ENCODE assay signal across 10 cellular contexts in genomic region chr20:59004763-59005522, GRCh38. TPM values are rescaled to one million over a fixed set of nuclear protein-coding genes. Genes with fewer than 3 reads are reported as not detected.
DNase-seq lines count a peak whose midpoint lies in the region; ATAC-seq and TF ChIP-seq lines count a peak whose summit lies in the region.
"Had no signal": no experiment of that assay in that cellular context is flagged by ENCODE, and none has a peak within 500 bp of the region (broad histone marks: within the 10 kb centered on the region; RNA-seq: fewer than 3 reads in every experiment).

No MANE protein-coding gene starts in this region.

- no peaks in the 10 kb centered on the region for H3K9me3 Mint-ChIP-seq in activated naive CD4-positive, alpha-beta T cell treated with anti-CD3 and anti-CD28 coated beads, Interleukin-2, amount 50 U/mL, for 72 hours

- H3K27ac ChIP-seq in layer of hippocampus (ENCODE audit: low read depth, low read length) = peak overlapping the region; percentile 68
- H3K27ac ChIP-seq in transverse colon = peak overlapping the region; percentile 88 to 95 (median 91)
- H3K27ac ChIP-seq: 22Rv1 had no signal

- H3K36me3 Mint-ChIP-seq in activated naive CD4-positive, alpha-beta T cell treated with anti-CD3 and anti-CD28 coated beads, Interleukin-2, amount 50 U/mL, for 72 hours = peaks cover 0 to 14% of the 10 kb centered on the region in 2 donors

- in situ Hi-C loops in transverse colon (cut with MboI; ENCODE audit: low pct_ligation_motif_present in 1 of 4, low pct_unique_long_range_greater_than_20kb in 1 of 4, low sequenced_read_pairs in 3 of 4) = no loop called here

- ATAC-seq in activated naive CD4-positive, alpha-beta T cell treated with anti-CD3 and anti-CD28 coated beads, Interleukin-2, amount 50 U/mL, for 72 hours = peak; percentile 44 to 83
- ATAC-seq: body of pancreas had no signal

- peak overlapping the region; percentile 73 to 92 for H3K27ac Mint-ChIP-seq in activated naive CD4-positive, alpha-beta T cell treated with anti-CD3 and anti-CD28 coated beads, Interleukin-2, amount 50 U/mL, for 72 hours

- 32 to 44% methylated on average over 3 to 17 of the region's 17 CpGs for WGBS in transverse colon (ENCODE audit: low coverage in 1 of 2), 2 donors

- no peak for TF ChIP-seq POLR2A in transverse colon (IDR thresholded peaks at IDR 0.05)

- H3K27me3 ChIP-seq in layer of hippocampus (ENCODE audit: control insufficient read depth, insufficient read depth, low read length) (no peaks in the 10 kb centered on the region), transverse colon (no peaks in the 10 kb centered on the region)
- H3K27me3 ChIP-seq: body of pancreas had no signal

- no peak for TF ChIP-seq EP300 in transverse colon (IDR thresholded peaks at IDR 0.05; ENCODE audit: low read depth)

- H3K9me3 ChIP-seq in transverse colon = no peaks in the 10 kb centered on the region
- H3K9me3 ChIP-seq: body of pancreas had no signal

- TF ChIP-seq CTCF in HFF-Myc (IDR thresholded peaks at IDR 0.05; ENCODE audit: low read depth, low read length, missing control alignments) = no peak
- TF ChIP-seq CTCF in transverse colon (IDR thresholded peaks at IDR 0.05) = no peak

- DNase-seq in DMS 273 (lab: John Stamatoyannopoulos, UW; ENCODE audit: unreplicated experiment) = peak; percentile 32
- no peak for DNase-seq in DMS 273 treated with DMSO at 0.1 percent for 48 hours (lab: John Stamatoyannopoulos, UW)
- no peak for DNase-seq in HFF-Myc (ENCODE audit: extremely low read depth, low read depth)
- peak; percentile 93 for DNase-seq in NAMALWA (ENCODE audit: low spot score)
- DNase-seq in activated naive CD4-positive, alpha-beta T cell treated with anti-CD3 and anti-CD28 coated beads, Interleukin-2, amount 50 U/mL, for 72 hours (ENCODE audit: low spot score in 2 of 2) = peak; percentile 41 to 87
- DNase-seq in transverse colon = peak; percentile 86
- no peak for DNase-seq in H4 (ENCODE audit: low spot score)

- intact Hi-C loops in transverse colon (cut with DNase I; ENCODE audit: low total_unique reads) = no loop called here

- H3K4me3 ChIP-seq in HFF-Myc (replicated peaks; ENCODE audit: low read depth, low read length) (peak overlapping the region; percentile 58), transverse colon (peak overlapping the region in 2 of 4 donors; percentile 75 to 84)
- H3K4me3 ChIP-seq: body of pancreas had no signal

- peaks cover 0 to 7% (median 0%) of the 10 kb centered on the region in 4 donors for H3K36me3 ChIP-seq in transverse colon

- H3K4me1 ChIP-seq in transverse colon = peaks cover 28 to 44% (median 33%) of the 10 kb centered on the region in 4 donors

RNA-seq across cellular contexts. Expression of gene CTSZ, which starts 2.1 kb away (rescaled TPM):
- 10 to 100 TPM; 36.3 to 37.1 TPM for total RNA-seq in activated naive CD4-positive, alpha-beta T cell treated with anti-CD3 and anti-CD28 coated beads, Interleukin-2, amount 50 U/mL, for 72 hours
- total RNA-seq in transverse colon = 100 to 1,000 TPM in 3 of 4 donors, 10 to 100 TPM in 1; 61.9 to 246 (median 226) TPM
- total RNA-seq in H4 (2014; rRNA removed; shearing (Covaris generic)) = 0.17 and 0.18 TPM in 2 replicates

RNA-seq across cellular contexts. Expression of gene TUBB1, which starts 14.3 kb away (rescaled TPM):
- under 1 TPM in 1 of 2 donors, not detected in 1; 0.09 TPM for total RNA-seq in activated naive CD4-positive, alpha-beta T cell treated with anti-CD3 and anti-CD28 coated beads, Interleukin-2, amount 50 U/mL, for 72 hours
- total RNA-seq in transverse colon = not detected
- not detected in 2 replicates for total RNA-seq in H4 (2014; rRNA removed; shearing (Covaris generic))
- total RNA-seq: body of pancreas had no signal

RNA-seq across cellular contexts. Expression of gene NELFCD, which starts 23.9 kb away (rescaled TPM):
- 100 to 1,000 TPM; 123 to 159 TPM for total RNA-seq in activated naive CD4-positive, alpha-beta T cell treated with anti-CD3 and anti-CD28 coated beads, Interleukin-2, amount 50 U/mL, for 72 hours
- 10 to 100 TPM; 43.7 to 68.1 (median 55.1) TPM for total RNA-seq in transverse colon
- total RNA-seq in H4 (2014; rRNA removed; shearing (Covaris generic)) = 19.0 and 44.2 TPM in 2 replicates

RNA-seq across cellular contexts. Expression of gene ATP5F1E, which starts 27.2 kb away (rescaled TPM):
- total RNA-seq in activated naive CD4-positive, alpha-beta T cell treated with anti-CD3 and anti-CD28 coated beads, Interleukin-2, amount 50 U/mL, for 72 hours = 10 to 100 TPM; 63.2 to 76.7 TPM
- 10 to 100 TPM in 3 of 4 donors, 1 to 10 TPM in 1; 7.2 to 33.0 (median 25.8) TPM for total RNA-seq in transverse colon
- total RNA-seq in H4 (2014; rRNA removed; shearing (Covaris generic)) = 45.0 and 50.5 TPM in 2 replicates

RNA-seq across cellular contexts. Expression of gene PRELID3B, which starts 37.6 kb away (rescaled TPM):
- 100 to 1,000 TPM; 118 to 170 TPM for total RNA-seq in activated naive CD4-positive, alpha-beta T cell treated with anti-CD3 and anti-CD28 coated beads, Interleukin-2, amount 50 U/mL, for 72 hours
- 100 to 1,000 TPM in 2 of 4 donors, 10 to 100 TPM in 2; 25.3 to 119 (median 67.8) TPM for total RNA-seq in transverse colon
- total RNA-seq in H4 (2014; rRNA removed; shearing (Covaris generic)) = 46.9 and 53.4 TPM in 2 replicates

Comparison
In these comparisons a context has a peak if more than half of its experiments do, and no peak if none do; other contexts are left out.
1. DNase-seq: peak in DMS 273 (single experiment), NAMALWA (single experiment), activated naive CD4-positive, alpha-beta T cell treated with anti-CD3 and anti-CD28 coated beads, Interleukin-2, amount 50 U/mL, for 72 hours (2 of 2) and transverse colon (single experiment); none in DMS 273 treated with DMSO at 0.1 percent for 48 hours (single experiment), HFF-Myc (single experiment) and H4 (single experiment).
2. RNA of gene CTSZ, which starts 2.1 kb away (total RNA-seq): 61.9 to 246 TPM in transverse colon and 36.3 to 37.1 TPM in activated naive CD4-positive, alpha-beta T cell treated with anti-CD3 and anti-CD28 coated beads, Interleukin-2, amount 50 U/mL, for 72 hours; 0.17 to 0.18 TPM in H4; every median in the first group is over 10 times any median in the second.